ENCODE assay signal across 18 cellular contexts in genomic region chr1:10050611-10051010, GRCh38. TPM values are rescaled to one million over a fixed set of nuclear protein-coding genes. Genes with fewer than 3 reads are reported as not detected.
DNase-seq lines count a peak whose midpoint lies in the region; ATAC-seq, FAIRE-seq and TF ChIP-seq lines count a peak whose summit lies in the region.
"Had no signal": no experiment of that assay in that cellular context is flagged by ENCODE, and none has a peak within 500 bp of the region (broad histone marks: within the 10 kb centered on the region; RNA-seq: fewer than 3 reads in every experiment).

No MANE protein-coding gene starts in this region.

- TF ChIP-seq POLR2A in testis (IDR thresholded peaks at IDR 0.05) = no peak

- no peak overlapping the region for H3K27ac Mint-ChIP-seq in WTC11
- H3K27ac Mint-ChIP-seq: CD14-positive monocyte; CD4-positive, alpha-beta memory T cell had no signal

- no peaks in the 10 kb centered on the region for H3K9me3 Mint-ChIP-seq in WTC11
- H3K9me3 Mint-ChIP-seq: H9 had no signal

- H3K27ac ChIP-seq in right cardiac atrium (ENCODE audit: low read length) (no peak overlapping the region), dorsolateral prefrontal cortex (peak overlapping the region in 36 of 59 donors; percentile 4 to 89 (median 56)), testis (no peak overlapping the region)
- H3K27ac ChIP-seq: BLaER1, KMS-11 had no signal

- CTCF ChIA-PET in WTC11 (lab: Charles Lee) = interaction anchor here (0.6 kb wide), 1 partner anchor 105 kb away, joined by 6 read pairs; no protein-coding TSS in a partner anchor

- no peak for ATAC-seq in left ventricle myocardium superior
- no peak for ATAC-seq in right cardiac atrium
- no peak for ATAC-seq in WTC11

- DNase-seq in left ventricle myocardium superior (peak; percentile 35), right cardiac atrium (no peak), NCI-H446 (lab: John Stamatoyannopoulos, UW) (peak; percentile 52 to 87), dorsolateral prefrontal cortex (peak in 2 of 10 donors; percentile 18 to 27), testis (peak; percentile 57), HTR-8/SVneo (ENCODE audit: insufficient read length, low spot score) (no peak), glomerular visceral epithelial cell (ENCODE audit: extremely low spot score) (no peak), WTC11 (ENCODE audit: low spot score) (no peak)
- DNase-seq: CD4-positive, alpha-beta memory T cell; GF-D8; H9 had no signal

- H3K4me3 Mint-ChIP-seq in WTC11 = no peak overlapping the region
- H3K4me3 Mint-ChIP-seq: CD14-positive monocyte; CD4-positive, alpha-beta memory T cell; H9 had no signal

- H3K27me3 Mint-ChIP-seq in WTC11 (ENCODE audit: low read depth) = no peaks in the 10 kb centered on the region
- H3K27me3 Mint-ChIP-seq: CD4-positive, alpha-beta memory T cell had no signal

- H3K4me3 ChIP-seq in right cardiac atrium (ENCODE audit: low read length) (no peak overlapping the region), dorsolateral prefrontal cortex (no peak overlapping the region), testis (no peak overlapping the region)
- H3K4me3 ChIP-seq: BLaER1 had no signal

- no peaks in the 10 kb centered on the region for H3K9me3 ChIP-seq in right cardiac atrium (ENCODE audit: control insufficient read depth, low read length)
- H3K9me3 ChIP-seq in testis = no peaks in the 10 kb centered on the region
- H3K9me3 ChIP-seq: BLaER1 had no signal

- intact Hi-C loops in left ventricle myocardium superior (cut with micrococcal nuclease) (no loop called here), right cardiac atrium (cut with DNase I) (no loop called here), dorsolateral prefrontal cortex (cut with DNase I) (loop anchor here in 1 of 2 donors (2.0 to 5.0 kb wide), 2 partner anchors 18 to 102 kb away; partner anchors contain the start of gene UBE4B), testis (cut with DNase I; ENCODE audit: low total_unique reads) (no loop called here)

- no peak for TF ChIP-seq CTCF in dorsolateral prefrontal cortex (IDR thresholded peaks at IDR 0.05 in 54 of 56, conservative IDR thresholded peaks at IDR 0.05 in 2 of 56; ENCODE audit: low read depth in 1 of 56, partially characterized antibody in 56 of 56)
- TF ChIP-seq CTCF in testis (IDR thresholded peaks at IDR 0.05) = no peak
- TF ChIP-seq CTCF in WTC11 (IDR thresholded peaks at IDR 0.05) = no peak

- peaks cover 4% of the 10 kb centered on the region for H3K36me3 Mint-ChIP-seq in WTC11

- WGBS in right cardiac atrium = 69% methylated on average over 3 of the region's 3 CpGs
- 68 to 70% methylated on average over 3 of the region's 3 CpGs for WGBS in testis, 2 donors

- POLR2A ChIA-PET in WTC11 (lab: Charles Lee) = no interaction called here

- no peak for FAIRE-seq in HTR-8/SVneo (lab: Jason Lieb, UNC)
- FAIRE-seq: H1 had no signal

- peaks cover 19% of the 10 kb centered on the region for H3K4me1 ChIP-seq in right cardiac atrium (ENCODE audit: control insufficient read depth, insufficient read depth, low read length)
- H3K4me1 ChIP-seq in testis = peaks cover 25% of the 10 kb centered on the region

- H3K4me1 Mint-ChIP-seq in WTC11 = peaks cover 19% of the 10 kb centered on the region

- no peaks in the 10 kb centered on the region for H3K36me3 ChIP-seq in testis (ENCODE audit: low read depth, missing control alignments)

- no peaks in the 10 kb centered on the region for H3K27me3 ChIP-seq in right cardiac atrium (ENCODE audit: control insufficient read depth, insufficient read depth)
- H3K27me3 ChIP-seq in dorsolateral prefrontal cortex = no peaks in the 10 kb centered on the region
- H3K27me3 ChIP-seq in testis = no peaks in the 10 kb centered on the region
- H3K27me3 ChIP-seq: BLaER1 had no signal

TF ChIP-seq in WTC11, 78 proteins besides CTCF, POLR2A, EP300 and RAD21:
- TF ChIP-seq ZMAT4 (CRISPR knock-in tag; IDR thresholded peaks at IDR 0.05) (no peak), ZBTB43 (CRISPR knock-in tag; IDR thresholded peaks at IDR 0.05) (no peak), FOXJ3 (CRISPR knock-in tag; IDR thresholded peaks at IDR 0.05; ENCODE audit: borderline replicate concordance) (no peak), ZNF317 (CRISPR knock-in tag; IDR thresholded peaks at IDR 0.05; ENCODE audit: borderline replicate concordance, low read depth) (no peak), ZNF138 (CRISPR knock-in tag; conservative IDR thresholded peaks at IDR 0.05) (no peak), KAT7 (CRISPR knock-in tag; IDR thresholded peaks at IDR 0.05; ENCODE audit: borderline replicate concordance) (no peak), ERG (CRISPR knock-in tag; IDR thresholded peaks at IDR 0.05) (no peak)

RNA-seq across cellular contexts. Expression of gene UBE4B, which starts 17.9 kb away (rescaled TPM):
- total RNA-seq in left ventricle myocardium superior = 78.4 TPM
- 10 to 100 TPM; 53.8 to 90.5 (median 65.3) TPM for total RNA-seq in right cardiac atrium
- polyA plus RNA-seq in right cardiac atrium = 24.1 TPM
- 100 to 1,000 TPM in 1 of 120 experiments, 10 to 100 TPM in 119; 59.0 to 105 (median 78.4) TPM for total RNA-seq in dorsolateral prefrontal cortex
- 10 to 100 TPM; 62.0 to 63.3 TPM for total RNA-seq in testis
- polyA plus RNA-seq in testis (ENCODE audit: insufficient read depth, low read depth, low replicate concordance) = 26.1 TPM
- total RNA-seq in WTC11 (2021) = 78.0 to 80.8 TPM (median 79.6 TPM) in 3 replicates

RNA-seq across cellular contexts. Expression of gene RBP7, which starts 53.6 kb away (rescaled TPM):
- total RNA-seq in left ventricle myocardium superior (31.9 TPM), right cardiac atrium (10 to 100 TPM; 22.4 to 26.1 (median 25.1) TPM), dorsolateral prefrontal cortex (10 to 100 TPM in 39 of 120 experiments, 1 to 10 TPM in 79, not detected in 2; 1.1 to 45.6 (median 6.9) TPM), testis (1 to 10 TPM; 6.5 to 7.7 TPM), WTC11 (2021) (3.2 to 4.9 TPM (median 4.3 TPM) in 3 replicates)
- polyA plus RNA-seq in right cardiac atrium (89.8 TPM), testis (ENCODE audit: insufficient read depth, low read depth, low replicate concordance) (35.3 TPM)
- total RNA-seq: A673; CD4-positive, alpha-beta memory T cell; Daoy; HT-29 had no signal
- polyA plus RNA-seq: CD4-positive, alpha-beta memory T cell had no signal

Comparison
In these comparisons a context has a peak if more than half of its experiments do, and no peak if none do; other contexts are left out.
1. DNase-seq: peak in left ventricle myocardium superior (single experiment), NCI-H446 (2 of 2) and testis (single experiment); none in right cardiac atrium (0 of 3), HTR-8/SVneo (single experiment), glomerular visceral epithelial cell (single experiment) and WTC11 (single experiment).
2. H3K27ac ChIP-seq: peak in dorsolateral prefrontal cortex (36 of 59); none in right cardiac atrium (single experiment) and testis (0 of 2).